In the genomic region with DNA sequence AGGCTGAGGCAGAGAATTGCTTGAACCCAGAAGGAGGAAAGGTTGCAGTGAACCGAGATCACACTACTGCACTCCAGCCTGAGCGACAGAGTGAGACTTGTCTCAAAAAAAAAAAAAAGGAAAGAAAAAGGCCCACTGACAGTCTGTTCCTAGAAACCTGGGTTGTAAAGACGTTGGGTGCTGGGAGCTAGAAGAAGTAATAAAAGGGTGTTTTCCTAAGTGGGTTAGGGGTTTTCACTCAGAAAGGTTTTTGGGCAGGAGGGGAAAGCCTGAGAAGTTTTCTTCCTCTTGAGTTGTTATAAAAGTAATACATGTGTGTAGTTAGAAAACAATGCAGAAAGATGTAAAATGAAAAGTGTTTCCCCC, we compare ENCODE assay signal across 16 cellular contexts. TPM values are rescaled to one million over a fixed set of nuclear protein-coding genes. Genes with fewer than 3 reads are reported as not detected.
DNase-seq lines count a peak whose midpoint lies in the region; ATAC-seq, FAIRE-seq and TF ChIP-seq lines count a peak whose summit lies in the region.
"Had no signal": no experiment of that assay in that cellular context is flagged by ENCODE, and none has a peak within 500 bp of the region (broad histone marks: within the 10 kb centered on the region; RNA-seq: fewer than 3 reads in every experiment).

No MANE protein-coding gene starts in this region.

- in situ Hi-C loops in GM13977 (cut with MboI; ENCODE audit: low pct_unique_long_range_greater_than_20kb, low sequenced_read_pairs, unreplicated experiment) = no loop called here

- H3K4me3 ChIP-seq in A549 (no peak overlapping the region), DOHH2 (ENCODE audit: low read length) (peak overlapping the region; percentile 81)

- peak overlapping the region; percentile 9 to 96 (median 58) for H3K4me3 Mint-ChIP-seq in immature natural killer cell

- DNase-seq in A549 (ENCODE audit: low read depth in 1 of 2, low spot score in 1 of 2) (no peak), immature natural killer cell (no peak), GM13977 (ENCODE audit: low spot score) (no peak), MV-4-11 (lab: John Stamatoyannopoulos, UW) (no peak), CD1c-positive myeloid dendritic cell (ENCODE audit: extremely low spot score) (no peak)
- DNase-seq: GOT3; left lung; NCI-H1930; NCI-H524; right cardiac atrium; stimulated activated CD4-positive, alpha-beta T cell treated with anti-CD3 and anti-CD28 coated beads, Interleukin-4, amount 100 ng/mL, for 1 hour had no signal

- peaks cover 6 to 9% (median 8%) of the 10 kb centered on the region in 3 donors for H3K27me3 Mint-ChIP-seq in immature natural killer cell (ENCODE audit: low read depth in 3 of 3)

- CTCF ChIA-PET in A549 (lab: Yijun Ruan, JAX) = interaction anchor here (0.6 to 1.6 kb wide), 3 partner anchors 11 to 224 kb away, joined by 3 to 5 read pairs (median 5); no protein-coding TSS in a partner anchor

- no peak for FAIRE-seq in A549 (lab: Jason Lieb, UNC)
- FAIRE-seq: RCC 7860 had no signal

- no peaks in the 10 kb centered on the region for H3K27me3 ChIP-seq in DOHH2 (ENCODE audit: control insufficient read depth, low read length)
- H3K27me3 ChIP-seq: left lung had no signal

- no peak overlapping the region for H3K27ac ChIP-seq in A549
- no peak overlapping the region for H3K27ac ChIP-seq in DOHH2 (ENCODE audit: low read depth, low read length)
- peak overlapping the region; percentile 90 for H3K27ac ChIP-seq in VCaP

- H3K4me1 ChIP-seq in A549 = peaks cover 3% of the 10 kb centered on the region; the same call in 1 of the 3 replicates
- peaks cover 31% of the 10 kb centered on the region for H3K4me1 ChIP-seq in DOHH2 (ENCODE audit: control insufficient read depth, low read length)

- ATAC-seq in A549 (no peak), HG02759 (IDR thresholded peaks at IDR 0.05; ENCODE audit: unreplicated experiment) (no peak)
- ATAC-seq: left lung, right cardiac atrium had no signal

- no peak for TF ChIP-seq POLR2A in A549 (IDR thresholded peaks at IDR 0.05; ENCODE audit: low read length)

- H3K4me1 Mint-ChIP-seq in immature natural killer cell = peaks cover 46 to 54% of the 10 kb centered on the region in 2 donors

- WGBS in A549 (ENCODE audit: missing lambda C conversion rate) = 92% methylated on average over 3 of the region's 3 CpGs

- peaks cover 10% of the 10 kb centered on the region; the same call in 1 of the 2 replicates for H3F3A ChIP-seq in DOHH2 (ENCODE audit: control insufficient read depth, insufficient read depth)

- TF ChIP-seq CTCF in A549 (IDR thresholded peaks at IDR 0.05) = no peak
- TF ChIP-seq CTCF in DOHH2 (IDR thresholded peaks at IDR 0.05; ENCODE audit: low read depth, low read length, poor library complexity, severe bottlenecking) = no peak
- TF ChIP-seq CTCF in VCaP (conservative IDR thresholded peaks at IDR 0.05) = no peak
- no peak for TF ChIP-seq CTCF in GM13977 (IDR thresholded peaks at IDR 0.05; ENCODE audit: extremely low read depth, insufficient read depth, missing control alignments)

- H4K20me1 ChIP-seq in DOHH2 (ENCODE audit: control insufficient read depth, insufficient read depth, low read depth, low read length) = no peaks in the 10 kb centered on the region

- H3K9me2 ChIP-seq in DOHH2 (replicated peaks; ENCODE audit: control insufficient read depth, low read length) = no peaks in the 10 kb centered on the region

- H3K9me3 Mint-ChIP-seq in immature natural killer cell = no peaks in the 10 kb centered on the region

- H3K36me3 Mint-ChIP-seq in immature natural killer cell = peaks cover 0 to 12% (median 3%) of the 10 kb centered on the region in 3 donors

- no peaks in the 10 kb centered on the region for H3K9me3 ChIP-seq in A549
- no peaks in the 10 kb centered on the region for H3K9me3 ChIP-seq in DOHH2 (ENCODE audit: control insufficient read depth, insufficient read depth, low read length)
- H3K9me3 ChIP-seq: left lung had no signal

- H3K36me3 ChIP-seq in DOHH2 (ENCODE audit: control insufficient read depth, low read length) = peaks cover 19% of the 10 kb centered on the region
- H3K36me3 ChIP-seq: left lung had no signal

- TF ChIP-seq EP300 in A549 (IDR thresholded peaks at IDR 0.05) = no peak

- peak overlapping the region; percentile 30 to 99 (median 92) for H3K27ac Mint-ChIP-seq in immature natural killer cell

- H3K4me2 ChIP-seq in A549 = peak overlapping the region; percentile 70; the same call in 2 of the 3 replicates
- peak overlapping the region; percentile 92 for H3K4me2 ChIP-seq in DOHH2 (ENCODE audit: low read length)

- TF ChIP-seq RAD21 in A549 (conservative IDR thresholded peaks at IDR 0.05 in 1 of 2, IDR thresholded peaks at IDR 0.05 in 1 of 2) = no peak

- H3K79me2 ChIP-seq in DOHH2 (ENCODE audit: control insufficient read depth, low read length) = peaks cover 26% of the 10 kb centered on the region

- POLR2A ChIA-PET in A549 (lab: Yijun Ruan, JAX) = interaction anchor here (1.0 kb wide), 1 partner anchor 25 kb away, joined by 3 read pairs; the partner anchor contains the start of gene CDC42

TF ChIP-seq in A549, 52 proteins besides CTCF, POLR2A, EP300 and RAD21:
- TF ChIP-seq BHLHE40 (IDR thresholded peaks at IDR 0.05; ENCODE audit: low read depth, low read length) = no peak
- no peak for TF ChIP-seq NR3C1 (IDR thresholded peaks at IDR 0.05)
- no peak for TF ChIP-seq CHD4 (IDR thresholded peaks at IDR 0.05; ENCODE audit: borderline replicate concordance)
- TF ChIP-seq SREBF2 (IDR thresholded peaks at IDR 0.05) = no peak
- TF ChIP-seq REST (IDR thresholded peaks at IDR 0.05) = no peak
TF ChIP-seq in A549: peak in this region for 0.

RNA-seq across cellular contexts. Expression of gene CELA3A, which starts 25.4 kb away (rescaled TPM):
- polyA plus RNA-seq in A549 (2011; rRNA removed) (not detected in 2 replicates), A549 (2017; fragmentation: RNase III; extraction: RNeasy Plus Mini Kit Qiagen cat#74134 plus additional on column Dnase treatment) (not detected in 3 replicates), immature natural killer cell (not detected)
- 0.04 TPM in 1 of 2 replicates, not detected in the other for polyA plus RNA-seq in A549 (2012; cell fraction: cytosol; rRNA removed)
- not detected in 2 replicates for polyA plus RNA-seq in A549 (2012; cell fraction: nucleus; rRNA removed)
- polyA minus RNA-seq in A549 (2011; rRNA and poly(A)+ RNA removed) = not detected in 2 replicates
- polyA plus RNA-seq: BJ, right cardiac atrium had no signal

RNA-seq across cellular contexts. Expression of gene CDC42, which starts 25.6 kb away (rescaled TPM):
- polyA plus RNA-seq in A549 (2011; rRNA removed) = 212 and 251 TPM in 2 replicates
- polyA plus RNA-seq in A549 (2012; cell fraction: cytosol; rRNA removed) = 56.2 and 64.9 TPM in 2 replicates
- 19.1 and 31.5 TPM in 2 replicates for polyA plus RNA-seq in A549 (2012; cell fraction: nucleus; rRNA removed)
- 151 to 159 TPM (median 155 TPM) in 3 replicates for polyA plus RNA-seq in A549 (2017; fragmentation: RNase III; extraction: RNeasy Plus Mini Kit Qiagen cat#74134 plus additional on column Dnase treatment)
- polyA minus RNA-seq in A549 (2011; rRNA and poly(A)+ RNA removed) = 104 and 107 TPM in 2 replicates
- 100 to 1,000 TPM; 220 to 600 (median 473) TPM for polyA plus RNA-seq in immature natural killer cell

RNA-seq across cellular contexts. Expression of gene CELA3B, which starts 50.1 kb away (rescaled TPM):
- polyA plus RNA-seq in A549 (2011; rRNA removed) (not detected in 2 replicates), A549 (2017; fragmentation: RNase III; extraction: RNeasy Plus Mini Kit Qiagen cat#74134 plus additional on column Dnase treatment) (not detected in 3 replicates), immature natural killer cell (not detected)
- not detected in 2 replicates for polyA plus RNA-seq in A549 (2012; cell fraction: cytosol; rRNA removed)
- not detected in 2 replicates for polyA plus RNA-seq in A549 (2012; cell fraction: nucleus; rRNA removed)
- polyA minus RNA-seq in A549 (2011; rRNA and poly(A)+ RNA removed) = not detected in 2 replicates
- polyA plus RNA-seq: BJ had no signal
